Comparison of ENCODE assay signal across 8 cellular contexts in the genomic region with DNA sequence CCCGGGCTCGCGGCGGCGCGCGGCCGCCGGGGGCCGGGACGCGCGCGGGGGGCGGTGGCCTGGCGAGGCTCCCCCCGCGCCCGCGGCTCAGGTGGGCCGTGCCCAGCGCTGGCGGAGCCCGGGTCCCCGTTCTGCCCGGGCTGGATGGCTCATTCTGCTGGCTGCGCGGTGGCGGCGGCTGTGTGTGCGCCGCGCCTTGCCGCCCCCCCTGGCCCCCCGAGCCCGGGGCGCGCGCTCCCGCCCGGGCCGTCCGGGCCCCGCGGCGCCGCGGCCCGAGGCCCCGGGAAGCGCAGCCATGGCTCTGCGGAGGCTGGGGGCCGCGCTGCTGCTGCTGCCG. TPM values are rescaled to one million over a fixed set of nuclear protein-coding genes. Genes with fewer than 3 reads are reported as not detected.
DNase-seq lines count a peak whose midpoint lies in the region; ATAC-seq and TF ChIP-seq lines count a peak whose summit lies in the region.

Gene EPHB2, plus strand, starts transcription at position 152 of the 337 bp plus-strand sequence. Its CDS starts 144 bp downstream, at position 296.

- H3K27me3 Mint-ChIP-seq in activated naive CD8-positive, alpha-beta T cell: peaks cover 28% of the 10 kb centered on the region

- TF ChIP-seq CTCF in heart left ventricle (IDR thresholded peaks at IDR 0.05): no peak

- no peak within 1 kb of the TSS for H3K27ac Mint-ChIP-seq in activated naive CD8-positive, alpha-beta T cell

- peak in 3 of 4 donors; percentile 41 to 49 (median 42) for ATAC-seq in heart left ventricle
- ATAC-seq in GM19397 (IDR thresholded peaks at IDR 0.05; ENCODE audit: unreplicated experiment): no peak

- intact Hi-C loops in heart left ventricle (cut with DNase I) (no loop called here), posterior vena cava (cut with DNase I) (no loop called here)

- H3K4me1 ChIP-seq in heart left ventricle: peaks cover 0 to 32% (median 4%) of the 10 kb centered on the region in 12 donors

- H3K9me3 ChIP-seq in heart left ventricle: no peaks in the 10 kb centered on the region

- H3K4me3 Mint-ChIP-seq in activated naive CD8-positive, alpha-beta T cell: peak within 1 kb of the TSS; percentile 85

- no peaks in the 10 kb centered on the region for H3K36me3 ChIP-seq in heart left ventricle

- peaks cover 9% of the 10 kb centered on the region for H3K4me1 Mint-ChIP-seq in activated naive CD8-positive, alpha-beta T cell (ENCODE audit: low read depth)

- no peaks in the 10 kb centered on the region for H3K36me3 Mint-ChIP-seq in activated naive CD8-positive, alpha-beta T cell

- H3K27me3 ChIP-seq in heart left ventricle: peaks cover 0 to 41% (median 13%) of the 10 kb centered on the region in 9 donors

- WGBS in heart left ventricle, 4 donors: 0 to 1% (median 1%) methylated on average over 35 to 55 of the region's 55 CpGs; no CpG with 5 or more reads in 1 of the 4 donors

- peak; percentile 16 for DNase-seq in NCI-H1694 treated with DMSO at 0.1 percent for 48 hours (lab: John Stamatoyannopoulos, UW)
- DNase-seq in NCI-H1694 (lab: John Stamatoyannopoulos, UW): no peak
- DNase-seq in NCI-H1105 (lab: John Stamatoyannopoulos, UW): peak; percentile 37
- DNase-seq in heart left ventricle: peak in 3 of 5 donors; percentile 61 to 74 (median 61)
- no peak for DNase-seq in posterior vena cava (ENCODE audit: low spot score)
- DNase-seq in foreskin melanocyte: no peak

- H3K9me3 Mint-ChIP-seq in activated naive CD8-positive, alpha-beta T cell (ENCODE audit: low read depth): no peaks in the 10 kb centered on the region

- H3K4me3 ChIP-seq in heart left ventricle: peak within 1 kb of the TSS; percentile 24 to 59 (median 46)

- no peak for TF ChIP-seq POLR2A in heart left ventricle (IDR thresholded peaks at IDR 0.05)

- peak within 1 kb of the TSS in 1 of 12 donors; percentile 42 for H3K27ac ChIP-seq in heart left ventricle

RNA-seq across cellular contexts. Expression of gene EPHB2, which starts in this region (rescaled TPM):
- 1 to 10 TPM in 3 of 9 donors, under 1 TPM in 6; 0.13 to 6.3 (median 0.70) TPM for total RNA-seq in heart left ventricle
- 1 to 10 TPM in 1 of 2 donors, under 1 TPM in 1; 0.11 to 2.0 TPM for polyA plus RNA-seq in heart left ventricle
- total RNA-seq in posterior vena cava: 10 to 100 TPM; 11.4 to 17.4 TPM

Comparison
In these comparisons a context has a peak if more than half of its experiments do, and no peak if none do; other contexts are left out.
1. DNase-seq: peak in NCI-H1694 treated with DMSO at 0.1 percent for 48 hours (single experiment), NCI-H1105 (single experiment) and heart left ventricle (3 of 5); none in NCI-H1694 (single experiment), posterior vena cava (single experiment) and foreskin melanocyte (single experiment).